ENCODE assay signal across 8 cellular contexts in genomic region chr2:219229375-219230200, GRCh38. TPM values are rescaled to one million over a fixed set of nuclear protein-coding genes. Genes with fewer than 3 reads are reported as not detected.
DNase-seq lines count a peak whose midpoint lies in the region; ATAC-seq, FAIRE-seq and TF ChIP-seq lines count a peak whose summit lies in the region.

TSS of gene ANKZF1 (plus strand) at chr2:219229806. CDS start at chr2:219230258, 452 bp downstream.
TSS of gene ATG9A (minus strand) at chr2:219229636. CDS start at chr2:219228024, 1,612 bp downstream.

- FAIRE-seq in astrocyte (lab: Jason Lieb, UNC): no peak

- H3K27ac Mint-ChIP-seq in astrocyte (ENCODE audit: unreplicated experiment): peak within 1 kb of the TSS; percentile 98

- DNase-seq in NCI-H2029 (lab: John Stamatoyannopoulos, UW) (peak; percentile 96), T-helper 22 cell (ENCODE audit: low read depth) (peak; percentile 98), astrocyte (ENCODE audit: low read depth) (peak; percentile 98), right cardiac atrium (peak; percentile 99), putamen (ENCODE audit: low spot score) (peak; percentile 99), vagina (ENCODE audit: extremely low spot score in 2 of 2) (peak in 1 of 2 donors; percentile 99)

- peak within 1 kb of the TSS; percentile 86 for H3K27ac ChIP-seq in astrocyte (ENCODE audit: low read depth, low read length)
- H3K27ac ChIP-seq in right cardiac atrium (ENCODE audit: low read length): peak within 1 kb of the TSS; percentile 94
- peak within 1 kb of the TSS; percentile 83 for H3K27ac ChIP-seq in vagina

- intact Hi-C loops in right cardiac atrium (cut with DNase I) (no loop called here), vagina (cut with DNase I) (no loop called here)

- H3K4me1 Mint-ChIP-seq in astrocyte (ENCODE audit: low read depth, unreplicated experiment): peaks cover 10% of the 10 kb centered on the region

- H3K4me3 ChIP-seq in astrocyte (ENCODE audit: insufficient read depth, low read depth, low read length): peak within 1 kb of the TSS; percentile 93
- H3K4me3 ChIP-seq in right cardiac atrium (ENCODE audit: low read length): peak within 1 kb of the TSS; percentile 79
- peak within 1 kb of the TSS; percentile 64 to 85 for H3K4me3 ChIP-seq in vagina

- WGBS in right cardiac atrium: under 1% methylated on average over 73 of the region's 73 CpGs

- peaks cover 35% of the 10 kb centered on the region for H3K79me2 ChIP-seq in astrocyte (ENCODE audit: insufficient read depth, low read length)

- ATAC-seq in GM18505 (IDR thresholded peaks at IDR 0.05; ENCODE audit: unreplicated experiment) (peak; percentile 96), HG02973 (IDR thresholded peaks at IDR 0.05; ENCODE audit: unreplicated experiment) (peak; percentile 95), right cardiac atrium (peak; percentile 99)

- no peaks in the 10 kb centered on the region for H3K27me3 ChIP-seq in astrocyte (ENCODE audit: insufficient read depth, low read length)
- no peaks in the 10 kb centered on the region for H3K27me3 ChIP-seq in right cardiac atrium (ENCODE audit: control insufficient read depth, insufficient read depth)
- no peaks in the 10 kb centered on the region for H3K27me3 ChIP-seq in vagina

- H3K36me3 Mint-ChIP-seq in astrocyte (ENCODE audit: low read depth, unreplicated experiment): peaks cover 24% of the 10 kb centered on the region

- no peak for TF ChIP-seq CTCF in astrocyte (IDR thresholded peaks at IDR 0.05; ENCODE audit: insufficient read depth, low read depth, low read length)
- no peak for TF ChIP-seq CTCF in vagina (IDR thresholded peaks at IDR 0.05)

- H3K9me3 Mint-ChIP-seq in astrocyte (ENCODE audit: unreplicated experiment): no peaks in the 10 kb centered on the region

- peak; percentile 84 for TF ChIP-seq POLR2A in GM18505 (IDR thresholded peaks at IDR 0.05; ENCODE audit: borderline replicate concordance, extremely low read depth, insufficient read depth, insufficient read length)
- peak in 1 of 2 donors; percentile 58 for TF ChIP-seq POLR2A in vagina (IDR thresholded peaks at IDR 0.05)

- peaks cover 10% of the 10 kb centered on the region for H4K20me1 ChIP-seq in astrocyte (ENCODE audit: insufficient read depth, low read length)

- peak within 1 kb of the TSS; percentile 90 for H3K9ac ChIP-seq in astrocyte (ENCODE audit: low read length)

- peak within 1 kb of the TSS; percentile 100 for H3K4me3 Mint-ChIP-seq in astrocyte (ENCODE audit: unreplicated experiment)

- peak within 1 kb of the TSS; percentile 83 for H2AFZ ChIP-seq in astrocyte (ENCODE audit: low read depth, low read length)

- peaks cover 20% of the 10 kb centered on the region for H3K4me1 ChIP-seq in astrocyte (ENCODE audit: insufficient read depth, low read length)
- H3K4me1 ChIP-seq in right cardiac atrium (ENCODE audit: control insufficient read depth, insufficient read depth, low read length): peaks cover 9% of the 10 kb centered on the region
- peaks cover 46% of the 10 kb centered on the region for H3K4me1 ChIP-seq in vagina

- H3K36me3 ChIP-seq in astrocyte (ENCODE audit: insufficient read depth, low read length) (peaks cover 24% of the 10 kb centered on the region), vagina (peaks cover 7 to 53% of the 10 kb centered on the region in 2 donors)

- no peaks in the 10 kb centered on the region for H3K27me3 Mint-ChIP-seq in astrocyte (ENCODE audit: low read depth, unreplicated experiment)

- peak within 1 kb of the TSS; percentile 99 for H3K4me2 ChIP-seq in astrocyte (ENCODE audit: low read length)

- H3K9me3 ChIP-seq in astrocyte (ENCODE audit: insufficient read depth, low read depth, low read length) (no peaks in the 10 kb centered on the region), right cardiac atrium (ENCODE audit: control insufficient read depth, low read length) (no peaks in the 10 kb centered on the region), vagina (no peaks in the 10 kb centered on the region)

RNA-seq across cellular contexts. Expression of gene ANKZF1, which starts in this region (rescaled TPM):
- 41.6 and 43.8 TPM in 2 replicates for total RNA-seq in astrocyte
- 10 to 100 TPM; 14.9 to 32.0 (median 27.2) TPM for total RNA-seq in right cardiac atrium
- polyA plus RNA-seq in right cardiac atrium: 20.1 TPM
- 98.7 TPM for total RNA-seq in vagina

RNA-seq across cellular contexts. Expression of gene ATG9A, which starts in this region (rescaled TPM):
- total RNA-seq in astrocyte (48.8 and 57.0 TPM in 2 replicates), right cardiac atrium (10 to 100 TPM; 69.2 to 78.5 (median 77.3) TPM), vagina (62.4 TPM)
- polyA plus RNA-seq in right cardiac atrium: 43.1 TPM
